In genomic region chr2:96276787-96277499, GRCh38 we compare ENCODE assay signal across 24 cellular contexts.
"Had no signal": no experiment of that assay in that cellular context is flagged by ENCODE, and none has a peak within 500 bp of the region (broad histone marks: within the 10 kb centered on the region; RNA-seq: fewer than 3 reads in every experiment).

No MANE protein-coding gene starts in this region.

- ATAC-seq: gastroesophageal sphincter; left cardiac atrium; lower lobe of right lung; natural killer cell; stimulated activated memory B cell treated with anti-CD40 and anti-IgM and Interleukin-4, amounts not matched to agents 10 μg/mL and 1 μg/mL and 100 μg/mL, for 72 hours had no signal

- H3K27me3 Mint-ChIP-seq: dendritic cell treated with granulocyte-macrophage colony-stimulating factor and Interleukin-4, amounts not matched to agents 40 ng/mL and 50 ng/mL, for 4 days; memory B cell; stimulated activated memory B cell treated with anti-CD40 and anti-IgM and Interleukin-4, amounts not matched to agents 10 μg/mL and 1 μg/mL and 100 μg/mL, for 72 hours; stimulated activated naive CD8-positive, alpha-beta T cell treated with anti-CD3 and anti-CD28 coated beads, Interleukin-15, amount 100 ng/mL, for 72 hours had no signal

- H3K27me3 ChIP-seq: esophagus squamous epithelium, gastroesophageal sphincter, ovary, right lobe of liver, testis, tibial nerve had no signal

- H3K27ac Mint-ChIP-seq: memory B cell; mesothelial cell of epicardium; stimulated activated memory B cell treated with anti-CD40 and anti-IgM and Interleukin-4, amounts not matched to agents 10 μg/mL and 1 μg/mL and 100 μg/mL, for 72 hours; stimulated activated naive CD8-positive, alpha-beta T cell treated with anti-CD3 and anti-CD28 coated beads, Interleukin-15, amount 100 ng/mL, for 72 hours had no signal

- H3K36me3 ChIP-seq: ovary had no signal

- H3K9me3 ChIP-seq: esophagus squamous epithelium, gastroesophageal sphincter, left ventricle myocardium inferior, lower lobe of right lung, ovary, right lobe of liver, testis, tibial nerve had no signal

- DNase-seq: esophagus squamous epithelium; foreskin fibroblast; glutamatergic neuron; immature natural killer cell; left cardiac atrium; left ventricle myocardium inferior; lower lobe of right lung; natural killer cell; ovary; retina; right lobe of liver; stimulated activated CD4-positive, alpha-beta T cell treated with anti-CD3 and anti-CD28 coated beads, Interleukin-4, amount 100 ng/mL, for 1 hour; stimulated activated CD8-positive, alpha-beta memory T cell treated with anti-CD3 and anti-CD28 coated beads, Interleukin-4, amount 100 ng/mL, for 48 hours; stimulated activated naive CD8-positive, alpha-beta T cell treated with anti-CD3 and anti-CD28 coated beads, Interleukin-15, amount 100 ng/mL, for 72 hours; testis had no signal

- H3K4me3 ChIP-seq: esophagus squamous epithelium, gastroesophageal sphincter, left ventricle myocardium inferior, lower lobe of right lung, ovary, right lobe of liver, testis, tibial nerve had no signal

- H3K4me1 Mint-ChIP-seq: immature natural killer cell; memory B cell; mesothelial cell of epicardium; natural killer cell; neural crest cell; stimulated activated memory B cell treated with anti-CD40 and anti-IgM and Interleukin-4, amounts not matched to agents 10 μg/mL and 1 μg/mL and 100 μg/mL, for 72 hours had no signal

- H3K9me3 Mint-ChIP-seq: dendritic cell treated with granulocyte-macrophage colony-stimulating factor and Interleukin-4, amounts not matched to agents 40 ng/mL and 50 ng/mL, for 4 days; immature natural killer cell; memory B cell; mesothelial cell of epicardium; natural killer cell; neural crest cell; stimulated activated memory B cell treated with anti-CD40 and anti-IgM and Interleukin-4, amounts not matched to agents 10 μg/mL and 1 μg/mL and 100 μg/mL, for 72 hours; stimulated activated naive CD8-positive, alpha-beta T cell treated with anti-CD3 and anti-CD28 coated beads, Interleukin-15, amount 100 ng/mL, for 72 hours had no signal

- FAIRE-seq: colon, keratinocyte had no signal

- H3K27ac ChIP-seq: esophagus squamous epithelium, gastroesophageal sphincter, left ventricle myocardium inferior, lower lobe of right lung, ovary, right lobe of liver, testis, tibial nerve had no signal

- H3K4me1 ChIP-seq: esophagus squamous epithelium, gastroesophageal sphincter, left ventricle myocardium inferior, lower lobe of right lung, right lobe of liver, tibial nerve had no signal

- H3K4me3 Mint-ChIP-seq: dendritic cell treated with granulocyte-macrophage colony-stimulating factor and Interleukin-4, amounts not matched to agents 40 ng/mL and 50 ng/mL, for 4 days; immature natural killer cell; memory B cell; mesothelial cell of epicardium; natural killer cell; neural crest cell; stimulated activated memory B cell treated with anti-CD40 and anti-IgM and Interleukin-4, amounts not matched to agents 10 μg/mL and 1 μg/mL and 100 μg/mL, for 72 hours; stimulated activated naive CD8-positive, alpha-beta T cell treated with anti-CD3 and anti-CD28 coated beads, Interleukin-15, amount 100 ng/mL, for 72 hours had no signal
